Comparison of ENCODE assay signal across 1 cellular context in genomic region chrX:130028196-130028595, GRCh38.
TF ChIP-seq lines count a peak whose summit lies in the region.

No MANE protein-coding gene starts in this region.

TF ChIP-seq in HepG2, 621 proteins besides CTCF, POLR2A, EP300 and RAD21 (continued from another document):
- TF ChIP-seq AKNA (CRISPR knock-in tag; IDR thresholded peaks at IDR 0.05; ENCODE audit: borderline replicate concordance) (no peak), ZHX2 (IDR thresholded peaks at IDR 0.05; ENCODE audit: low read depth) (no peak), ZHX2 (CRISPR knock-in tag; IDR thresholded peaks at IDR 0.05; ENCODE audit: borderline replicate concordance) (no peak), ZNF879 (CRISPR knock-in tag; IDR thresholded peaks at IDR 0.05) (no peak), ZFP82 (CRISPR knock-in tag; IDR thresholded peaks at IDR 0.05; ENCODE audit: borderline replicate concordance) (no peak)
